8 cellular contexts compared by ENCODE assay signal in genomic region chr6:107491791-107492674, GRCh38. TPM values are rescaled to one million over a fixed set of nuclear protein-coding genes. Genes with fewer than 3 reads are reported as not detected.
DNase-seq lines count a peak whose midpoint lies in the region; ATAC-seq and TF ChIP-seq lines count a peak whose summit lies in the region.

No MANE protein-coding gene starts in this region.

- no peaks in the 10 kb centered on the region for H3K9me3 ChIP-seq in heart left ventricle

- peak overlapping the region; percentile 80 for H3K4me3 Mint-ChIP-seq in activated CD4-positive, alpha-beta memory T cell treated with anti-CD3 and anti-CD28 coated beads for 36 hours

- TF ChIP-seq CTCF in heart left ventricle (IDR thresholded peaks at IDR 0.05), result no peak

- no peaks in the 10 kb centered on the region for H3K9me3 Mint-ChIP-seq in activated CD4-positive, alpha-beta memory T cell treated with anti-CD3 and anti-CD28 coated beads for 36 hours

- intact Hi-C loops in activated CD4-positive, alpha-beta memory T cell treated with anti-CD3 and anti-CD28 coated beads for 36 hours (cut with micrococcal nuclease), result loop anchor here (5.0 kb wide), 1 partner anchor 165 kb away; no protein-coding TSS in a partner anchor
- intact Hi-C loops in heart left ventricle (cut with DNase I), result loop anchor here (2.0 to 10.0 kb wide), 10 partner anchors 33 to 183 kb away; partner anchors contain the start of gene PDSS2 (in 1 of the 10)

- H3K4me3 ChIP-seq in heart left ventricle, result peak overlapping the region; percentile 58 to 96 (median 82)

- POLR2A ChIA-PET in activated CD4-positive, alpha-beta memory T cell treated with anti-CD3 and anti-CD28 coated beads for 36 hours (lab: Charles Lee), result no interaction called here

- no peaks in the 10 kb centered on the region for H3K36me3 ChIP-seq in heart left ventricle

- peak overlapping the region; percentile 72 to 90 (median 84) for H3K27ac ChIP-seq in heart left ventricle

- peaks cover 3 to 71% (median 39%) of the 10 kb centered on the region in 12 donors for H3K4me1 ChIP-seq in heart left ventricle

- no peak for TF ChIP-seq POLR2A in heart left ventricle (IDR thresholded peaks at IDR 0.05)

- H3K27me3 ChIP-seq in heart left ventricle, result peaks cover 0 to 40% (median 0%) of the 10 kb centered on the region in 9 donors

- H3K4me1 Mint-ChIP-seq in activated CD4-positive, alpha-beta memory T cell treated with anti-CD3 and anti-CD28 coated beads for 36 hours (ENCODE audit: low read depth), result peaks cover 12% of the 10 kb centered on the region

- ATAC-seq in heart left ventricle, result peak in 3 of 4 donors; percentile 23 to 47 (median 36)
- ATAC-seq in HG03354 (IDR thresholded peaks at IDR 0.05; ENCODE audit: poor library complexity, severe bottlenecking, unreplicated experiment), result no peak
- no peak for ATAC-seq in HG02571 (IDR thresholded peaks at IDR 0.05; ENCODE audit: unreplicated experiment)

- 24 to 32% (median 30%) methylated on average over 15 of the region's 15 CpGs for WGBS in heart left ventricle, 4 donors

- DNase-seq in HCEC 1CT, result peak; percentile 58
- no peak for DNase-seq in activated CD4-positive, alpha-beta memory T cell treated with anti-CD3 and anti-CD28 coated beads for 36 hours
- DNase-seq in heart left ventricle, result peak; percentile 47 to 79 (median 73)
- peak; percentile 57 for DNase-seq in smooth muscle cell of the brain vasculature (ENCODE audit: low read depth, low spot score)
- no peak for DNase-seq in GM19238 (ENCODE audit: insufficient read length, low spot score)
- DNase-seq in iPS-NIHi7 (ENCODE audit: extremely low spot score), result no peak

- H3K27me3 Mint-ChIP-seq in activated CD4-positive, alpha-beta memory T cell treated with anti-CD3 and anti-CD28 coated beads for 36 hours, result peaks cover 36% of the 10 kb centered on the region

- H3K27ac Mint-ChIP-seq in activated CD4-positive, alpha-beta memory T cell treated with anti-CD3 and anti-CD28 coated beads for 36 hours, result no peak overlapping the region

- CTCF ChIA-PET in activated CD4-positive, alpha-beta memory T cell treated with anti-CD3 and anti-CD28 coated beads for 36 hours (lab: Charles Lee), result interaction anchor here (0.6 to 0.9 kb wide), 2 partner anchors 376 to 378 kb away, joined by 3 read pairs; no protein-coding TSS in a partner anchor

- H3K36me3 Mint-ChIP-seq in activated CD4-positive, alpha-beta memory T cell treated with anti-CD3 and anti-CD28 coated beads for 36 hours, result peaks cover 1% of the 10 kb centered on the region

RNA-seq across cellular contexts. Expression of gene SOBP, which starts 2.1 kb away (rescaled TPM):
- total RNA-seq in activated CD4-positive, alpha-beta memory T cell treated with anti-CD3 and anti-CD28 coated beads for 36 hours, result under 1 TPM; 0.24 to 0.29 TPM
- 10 to 100 TPM; 14.6 to 24.9 (median 16.5) TPM for total RNA-seq in heart left ventricle
- polyA plus RNA-seq in heart left ventricle, result 10 to 100 TPM; 10.6 to 11.4 TPM

RNA-seq across cellular contexts. Expression of gene PDSS2, which starts 32.7 kb away (rescaled TPM):
- 10 to 100 TPM in 1 of 2 experiments, 1 to 10 TPM in 1; 9.8 to 10.4 TPM for total RNA-seq in activated CD4-positive, alpha-beta memory T cell treated with anti-CD3 and anti-CD28 coated beads for 36 hours
- 10 to 100 TPM; 13.2 to 24.4 (median 14.4) TPM for total RNA-seq in heart left ventricle
- polyA plus RNA-seq in heart left ventricle, result 10 to 100 TPM in 1 of 2 donors, 1 to 10 TPM in 1; 7.2 to 16.5 TPM

Comparison
In these comparisons a context has a peak if more than half of its experiments do, and no peak if none do; other contexts are left out.
1. DNase-seq: peak in HCEC 1CT (single experiment), heart left ventricle (5 of 5) and smooth muscle cell of the brain vasculature (single experiment); none in activated CD4-positive, alpha-beta memory T cell treated with anti-CD3 and anti-CD28 coated beads for 36 hours (single experiment), GM19238 (single experiment) and iPS-NIHi7 (single experiment).
2. ATAC-seq: peak in heart left ventricle (3 of 4); none in HG03354 (single experiment) and HG02571 (single experiment).
3. RNA of gene SOBP, which starts 2.1 kb away (total RNA-seq): 14.6 to 24.9 TPM in heart left ventricle; 0.24 to 0.29 TPM in activated CD4-positive, alpha-beta memory T cell treated with anti-CD3 and anti-CD28 coated beads for 36 hours; every median in the first group is over 10 times any median in the second.